In genomic region chr22:21982338-21982965, GRCh38 we compare ENCODE assay signal across 1 cellular context.
TF ChIP-seq lines count a peak whose summit lies in the region.

Gene TOP3B, minus strand, starts transcription at chr22:21982787. Its CDS starts 7,078 bp downstream, at chr22:21975709.

TF ChIP-seq in HepG2, 621 proteins besides CTCF, POLR2A, EP300 and RAD21 (continued from another document and continues in another):
- TF ChIP-seq, protein P1, sequence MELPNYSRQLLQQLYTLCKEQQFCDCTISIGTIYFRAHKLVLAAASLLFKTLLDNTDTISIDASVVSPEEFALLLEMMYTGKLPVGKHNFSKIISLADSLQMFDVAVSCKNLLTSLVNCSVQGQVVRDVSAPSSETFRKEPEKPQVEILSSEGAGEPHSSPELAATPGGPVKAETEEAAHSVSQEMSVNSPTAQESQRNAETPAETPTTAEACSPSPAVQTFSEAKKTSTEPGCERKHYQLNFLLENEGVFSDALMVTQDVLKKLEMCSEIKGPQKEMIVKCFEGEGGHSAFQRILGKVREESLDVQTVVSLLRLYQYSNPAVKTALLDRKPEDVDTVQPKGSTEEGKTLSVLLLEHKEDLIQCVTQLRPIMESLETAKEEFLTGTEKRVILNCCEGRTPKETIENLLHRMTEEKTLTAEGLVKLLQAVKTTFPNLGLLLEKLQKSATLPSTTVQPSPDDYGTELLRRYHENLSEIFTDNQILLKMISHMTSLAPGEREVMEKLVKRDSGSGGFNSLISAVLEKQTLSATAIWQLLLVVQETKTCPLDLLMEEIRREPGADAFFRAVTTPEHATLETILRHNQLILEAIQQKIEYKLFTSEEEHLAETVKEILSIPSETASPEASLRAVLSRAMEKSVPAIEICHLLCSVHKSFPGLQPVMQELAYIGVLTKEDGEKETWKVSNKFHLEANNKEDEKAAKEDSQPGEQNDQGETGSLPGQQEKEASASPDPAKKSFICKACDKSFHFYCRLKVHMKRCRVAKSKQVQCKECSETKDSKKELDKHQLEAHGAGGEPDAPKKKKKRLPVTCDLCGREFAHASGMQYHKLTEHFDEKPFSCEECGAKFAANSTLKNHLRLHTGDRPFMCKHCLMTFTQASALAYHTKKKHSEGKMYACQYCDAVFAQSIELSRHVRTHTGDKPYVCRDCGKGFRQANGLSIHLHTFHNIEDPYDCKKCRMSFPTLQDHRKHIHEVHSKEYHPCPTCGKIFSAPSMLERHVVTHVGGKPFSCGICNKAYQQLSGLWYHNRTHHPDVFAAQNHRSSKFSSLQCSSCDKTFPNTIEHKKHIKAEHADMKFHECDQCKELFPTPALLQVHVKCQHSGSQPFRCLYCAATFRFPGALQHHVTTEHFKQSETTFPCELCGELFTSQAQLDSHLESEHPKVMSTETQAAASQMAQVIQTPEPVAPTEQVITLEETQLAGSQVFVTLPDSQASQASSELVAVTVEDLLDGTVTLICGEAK (IDR thresholded peaks at IDR 0.05), result peak; percentile 94
- TF ChIP-seq, protein P1 (CRISPR knock-in tag; IDR thresholded peaks at IDR 0.05), result peak; percentile 89; the same call in 1 of the 2 replicates
- no peak for TF ChIP-seq CHCHD3 (CRISPR knock-in tag; IDR thresholded peaks at IDR 0.05)
- TF ChIP-seq ZNF276 (CRISPR knock-in tag; IDR thresholded peaks at IDR 0.05; ENCODE audit: low read depth), result peak; percentile 89; the same call in 1 of the 2 replicates
- TF ChIP-seq ZNF224 (CRISPR knock-in tag; IDR thresholded peaks at IDR 0.05), result 0 out of 2 replicates have a peak, but pooled peaks have one; percentile 82
- TF ChIP-seq ELF3 (CRISPR knock-in tag; IDR thresholded peaks at IDR 0.05), result peak; percentile 79
- peak; percentile 36; the same call in 1 of the 2 replicates for TF ChIP-seq ZNF644 (CRISPR knock-in tag; IDR thresholded peaks at IDR 0.05; ENCODE audit: low read depth)
- peak; percentile 75; the same call in 1 of the 2 replicates for TF ChIP-seq ZNF800 (CRISPR knock-in tag; IDR thresholded peaks at IDR 0.05)
- TF ChIP-seq DDIT3 (CRISPR knock-in tag; IDR thresholded peaks at IDR 0.05), result no peak
- TF ChIP-seq, protein P2, sequence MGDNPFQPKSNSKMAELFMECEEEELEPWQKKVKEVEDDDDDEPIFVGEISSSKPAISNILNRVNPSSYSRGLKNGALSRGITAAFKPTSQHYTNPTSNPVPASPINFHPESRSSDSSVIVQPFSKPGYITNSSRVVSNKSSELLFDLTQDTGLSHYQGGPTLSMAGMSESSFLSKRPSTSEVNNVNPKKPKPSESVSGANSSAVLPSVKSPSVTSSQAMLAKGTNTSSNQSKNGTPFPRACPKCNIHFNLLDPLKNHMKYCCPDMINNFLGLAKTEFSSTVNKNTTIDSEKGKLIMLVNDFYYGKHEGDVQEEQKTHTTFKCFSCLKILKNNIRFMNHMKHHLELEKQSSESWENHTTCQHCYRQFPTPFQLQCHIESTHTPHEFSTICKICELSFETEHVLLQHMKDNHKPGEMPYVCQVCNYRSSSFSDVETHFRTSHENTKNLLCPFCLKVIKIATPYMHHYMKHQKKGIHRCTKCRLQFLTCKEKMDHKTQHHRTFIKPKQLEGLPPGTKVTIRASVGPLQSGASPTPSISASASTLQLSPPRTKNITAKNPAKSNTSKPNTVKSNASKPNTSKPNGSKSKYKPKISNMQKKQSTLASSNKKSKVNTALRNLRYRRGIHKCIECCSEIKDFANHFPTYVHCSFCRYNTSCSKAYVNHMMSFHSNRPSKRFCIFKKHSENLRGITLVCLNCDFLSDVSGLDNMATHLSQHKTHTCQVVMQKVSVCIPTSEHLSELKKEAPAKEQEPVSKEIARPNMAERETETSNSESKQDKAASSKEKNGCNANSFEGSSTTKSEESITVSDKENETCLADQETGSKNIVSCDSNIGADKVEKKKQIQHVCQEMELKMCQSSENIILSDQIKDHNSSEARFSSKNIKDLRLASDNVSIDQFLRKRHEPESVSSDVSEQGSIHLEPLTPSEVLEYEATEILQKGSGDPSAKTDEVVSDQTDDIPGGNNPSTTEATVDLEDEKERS (CRISPR knock-in tag; IDR thresholded peaks at IDR 0.05), result 0 out of 2 replicates have a peak, but pooled peaks have one; percentile 36
- TF ChIP-seq MAF1 (CRISPR knock-in tag; IDR thresholded peaks at IDR 0.05; ENCODE audit: borderline replicate concordance), result peak; percentile 92; the same call in 1 of the 2 replicates
- TF ChIP-seq, protein P3, sequence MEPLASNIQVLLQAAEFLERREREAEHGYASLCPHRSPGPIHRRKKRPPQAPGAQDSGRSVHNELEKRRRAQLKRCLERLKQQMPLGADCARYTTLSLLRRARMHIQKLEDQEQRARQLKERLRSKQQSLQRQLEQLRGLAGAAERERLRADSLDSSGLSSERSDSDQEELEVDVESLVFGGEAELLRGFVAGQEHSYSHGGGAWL (CRISPR knock-in tag; IDR thresholded peaks at IDR 0.05), result peak; percentile 91
- TF ChIP-seq ZNF354B (CRISPR knock-in tag; IDR thresholded peaks at IDR 0.05), result no peak
- peak; percentile 79; the same call in 1 of the 2 replicates for TF ChIP-seq ZNF557 (CRISPR knock-in tag; IDR thresholded peaks at IDR 0.05)
- TF ChIP-seq ZSCAN30 (CRISPR knock-in tag; IDR thresholded peaks at IDR 0.05), result no peak
- no peak for TF ChIP-seq ZBTB43 (CRISPR knock-in tag; conservative IDR thresholded peaks at IDR 0.05)
- TF ChIP-seq ZNF260 (CRISPR knock-in tag; IDR thresholded peaks at IDR 0.05; ENCODE audit: borderline replicate concordance, low read depth), result no peak
- TF ChIP-seq GMEB2 (CRISPR knock-in tag; IDR thresholded peaks at IDR 0.05; ENCODE audit: low read depth), result no peak
- TF ChIP-seq HOXA7 (CRISPR knock-in tag; IDR thresholded peaks at IDR 0.05), result no peak
- TF ChIP-seq KAT8 (CRISPR knock-in tag; IDR thresholded peaks at IDR 0.05), result peak; percentile 99
- TF ChIP-seq CHD2 (IDR thresholded peaks at IDR 0.05; ENCODE audit: low read depth, low read length), result peak; percentile 36; the same call in 1 of the 2 replicates
- TF ChIP-seq, protein P4, sequence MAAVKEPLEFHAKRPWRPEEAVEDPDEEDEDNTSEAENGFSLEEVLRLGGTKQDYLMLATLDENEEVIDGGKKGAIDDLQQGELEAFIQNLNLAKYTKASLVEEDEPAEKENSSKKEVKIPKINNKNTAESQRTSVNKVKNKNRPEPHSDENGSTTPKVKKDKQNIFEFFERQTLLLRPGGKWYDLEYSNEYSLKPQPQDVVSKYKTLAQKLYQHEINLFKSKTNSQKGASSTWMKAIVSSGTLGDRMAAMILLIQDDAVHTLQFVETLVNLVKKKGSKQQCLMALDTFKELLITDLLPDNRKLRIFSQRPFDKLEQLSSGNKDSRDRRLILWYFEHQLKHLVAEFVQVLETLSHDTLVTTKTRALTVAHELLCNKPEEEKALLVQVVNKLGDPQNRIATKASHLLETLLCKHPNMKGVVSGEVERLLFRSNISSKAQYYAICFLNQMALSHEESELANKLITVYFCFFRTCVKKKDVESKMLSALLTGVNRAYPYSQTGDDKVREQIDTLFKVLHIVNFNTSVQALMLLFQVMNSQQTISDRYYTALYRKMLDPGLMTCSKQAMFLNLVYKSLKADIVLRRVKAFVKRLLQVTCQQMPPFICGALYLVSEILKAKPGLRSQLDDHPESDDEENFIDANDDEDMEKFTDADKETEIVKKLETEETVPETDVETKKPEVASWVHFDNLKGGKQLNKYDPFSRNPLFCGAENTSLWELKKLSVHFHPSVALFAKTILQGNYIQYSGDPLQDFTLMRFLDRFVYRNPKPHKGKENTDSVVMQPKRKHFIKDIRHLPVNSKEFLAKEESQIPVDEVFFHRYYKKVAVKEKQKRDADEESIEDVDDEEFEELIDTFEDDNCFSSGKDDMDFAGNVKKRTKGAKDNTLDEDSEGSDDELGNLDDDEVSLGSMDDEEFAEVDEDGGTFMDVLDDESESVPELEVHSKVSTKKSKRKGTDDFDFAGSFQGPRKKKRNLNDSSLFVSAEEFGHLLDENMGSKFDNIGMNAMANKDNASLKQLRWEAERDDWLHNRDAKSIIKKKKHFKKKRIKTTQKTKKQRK (IDR thresholded peaks at IDR 0.05; ENCODE audit: low read length), result no peak
- TF ChIP-seq POGK (CRISPR knock-in tag; conservative IDR thresholded peaks at IDR 0.05), result peak; percentile 86; the same call in 1 of the 2 replicates
